Comparison of ENCODE assay signal across 8 cellular contexts in the genomic region with DNA sequence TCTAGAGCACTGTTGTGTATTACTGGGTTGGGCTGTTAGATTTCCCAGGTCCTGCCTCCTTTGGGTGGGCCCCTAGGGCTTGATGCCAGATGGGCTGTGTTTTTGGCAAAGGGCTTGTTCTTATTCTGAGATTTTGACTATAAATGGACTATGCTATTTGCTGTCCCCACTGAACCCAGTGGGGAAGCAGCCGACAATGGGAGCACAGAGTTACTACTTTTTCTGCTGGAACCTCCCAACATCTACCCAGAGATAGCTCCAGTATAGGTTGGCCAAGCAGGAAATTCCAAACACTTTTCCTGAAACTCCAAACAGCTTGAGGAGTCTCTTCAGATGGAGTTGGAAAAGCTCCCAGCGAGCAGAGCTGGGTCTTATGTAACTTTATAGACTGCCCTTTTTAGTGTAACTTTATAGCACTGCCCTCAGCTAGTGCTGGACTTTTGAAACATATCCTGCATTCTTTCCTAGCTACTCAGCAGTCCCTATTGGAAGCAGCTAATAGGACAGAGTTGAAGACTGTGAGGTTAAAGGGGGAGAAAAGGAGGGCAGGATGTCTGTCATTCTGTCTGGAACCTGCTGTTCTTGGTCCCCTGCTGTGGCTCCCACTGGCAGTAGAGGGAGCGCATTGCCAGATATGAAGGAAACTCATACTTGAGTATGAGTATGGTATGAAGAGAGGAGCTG. TPM values are rescaled to one million over a fixed set of nuclear protein-coding genes. Genes with fewer than 3 reads are reported as not detected.
DNase-seq lines count a peak whose midpoint lies in the region; ATAC-seq and TF ChIP-seq lines count a peak whose summit lies in the region.

No MANE protein-coding gene starts in this region.

- H3K36me3 Mint-ChIP-seq in activated CD4-positive, alpha-beta T cell treated with anti-CD3 and anti-CD28 coated beads, Interleukin-2, amount 10 ng/mL, durations not matched to agents 7 days and 5 days (ENCODE audit: low read depth): no peaks in the 10 kb centered on the region

- peak; percentile 54 for TF ChIP-seq CTCF in brain microvascular endothelial cell (IDR thresholded peaks at IDR 0.05; ENCODE audit: low read depth, low read length, missing control alignments)

- peak overlapping the region; percentile 83 for H3K27ac ChIP-seq in brain microvascular endothelial cell

- no peaks in the 10 kb centered on the region for H3K27me3 ChIP-seq in brain microvascular endothelial cell (replicated peaks)

- ATAC-seq in GM18517 (IDR thresholded peaks at IDR 0.05; ENCODE audit: unreplicated experiment) (no peak), HG02884 (IDR thresholded peaks at IDR 0.05; ENCODE audit: unreplicated experiment) (no peak)

- no peak overlapping the region for H3K27ac Mint-ChIP-seq in activated CD4-positive, alpha-beta T cell treated with anti-CD3 and anti-CD28 coated beads, Interleukin-2, amount 10 ng/mL, durations not matched to agents 7 days and 5 days

- no peaks in the 10 kb centered on the region for H3K9me3 Mint-ChIP-seq in activated CD4-positive, alpha-beta T cell treated with anti-CD3 and anti-CD28 coated beads, Interleukin-2, amount 10 ng/mL, durations not matched to agents 7 days and 5 days

- H3K27me3 Mint-ChIP-seq in activated CD4-positive, alpha-beta T cell treated with anti-CD3 and anti-CD28 coated beads, Interleukin-2, amount 10 ng/mL, durations not matched to agents 7 days and 5 days: no peaks in the 10 kb centered on the region

- peaks cover 5% of the 10 kb centered on the region for H3K4me1 Mint-ChIP-seq in activated CD4-positive, alpha-beta T cell treated with anti-CD3 and anti-CD28 coated beads, Interleukin-2, amount 10 ng/mL, durations not matched to agents 7 days and 5 days

- POLR2A ChIA-PET in activated CD4-positive, alpha-beta T cell treated with anti-CD3 and anti-CD28 coated beads, Interleukin-2, amount 10 ng/mL, durations not matched to agents 7 days and 5 days (lab: Charles Lee): no interaction called here

- CTCF ChIA-PET in activated CD4-positive, alpha-beta T cell treated with anti-CD3 and anti-CD28 coated beads, Interleukin-2, amount 10 ng/mL, durations not matched to agents 7 days and 5 days (lab: Charles Lee): no interaction called here

- DNase-seq in HCEC 1CT (peak; percentile 97), brain microvascular endothelial cell (peak; percentile 89), islet precursor cell (peak; percentile 87), smooth muscle cell of the brain vasculature (ENCODE audit: low read depth, low spot score) (peak; percentile 69), NCI-H774 (lab: John Stamatoyannopoulos, UW) (no peak)
- DNase-seq in activated CD4-positive, alpha-beta T cell treated with anti-CD3 and anti-CD28 coated beads, Interleukin-2, amount 10 ng/mL, durations not matched to agents 7 days and 5 days: no peak

- no peaks in the 10 kb centered on the region for H3K36me3 ChIP-seq in brain microvascular endothelial cell (replicated peaks)

- H3K4me3 Mint-ChIP-seq in activated CD4-positive, alpha-beta T cell treated with anti-CD3 and anti-CD28 coated beads, Interleukin-2, amount 10 ng/mL, durations not matched to agents 7 days and 5 days: no peak overlapping the region

- in situ Hi-C loops in brain microvascular endothelial cell (cut with HindIII; ENCODE audit: low pct_ligation_motif_present, low sequenced_read_pairs): no loop called here

- H3K4me3 ChIP-seq in brain microvascular endothelial cell (ENCODE audit: low read depth, low read length): no peak overlapping the region

RNA-seq across cellular contexts. Expression of a gene that starts 21.0 kb away (rescaled TPM):
- 1 to 10 TPM; 3.6 to 4.0 TPM for total RNA-seq in activated CD4-positive, alpha-beta T cell treated with anti-CD3 and anti-CD28 coated beads, Interleukin-2, amount 10 ng/mL, durations not matched to agents 7 days and 5 days

Comparison
In these comparisons a context has a peak if more than half of its experiments do, and no peak if none do; other contexts are left out.
1. DNase-seq: peak in HCEC 1CT (single experiment), brain microvascular endothelial cell (single experiment), islet precursor cell (single experiment) and smooth muscle cell of the brain vasculature (single experiment); none in activated CD4-positive, alpha-beta T cell treated with anti-CD3 and anti-CD28 coated beads, Interleukin-2, amount 10 ng/mL, durations not matched to agents 7 days and 5 days (single experiment) and NCI-H774 (single experiment).